In genomic region chr6:27684264-27685211, GRCh38 we compare ENCODE assay signal across 8 cellular contexts.
DNase-seq lines count a peak whose midpoint lies in the region; ATAC-seq and TF ChIP-seq lines count a peak whose summit lies in the region.

No MANE protein-coding gene starts in this region.

- peaks cover 42% of the 10 kb centered on the region for H3K4me1 Mint-ChIP-seq in CD4-positive, alpha-beta T cell (ENCODE audit: low read depth)
- peaks cover 34% of the 10 kb centered on the region for H3K4me1 Mint-ChIP-seq in stimulated activated naive CD8-positive, alpha-beta T cell treated with anti-CD3 and anti-CD28 coated beads, Interleukin-15, Interleukin-2, amounts not matched to agents 100 ng/mL and 50 ng/mL, for 24 hours (ENCODE audit: low read depth)

- H3K4me3 Mint-ChIP-seq in CD4-positive, alpha-beta T cell, result peak overlapping the region; percentile 89
- H3K4me3 Mint-ChIP-seq in stimulated activated naive CD8-positive, alpha-beta T cell treated with anti-CD3 and anti-CD28 coated beads, Interleukin-15, Interleukin-2, amounts not matched to agents 100 ng/mL and 50 ng/mL, for 24 hours, result peak overlapping the region; percentile 56

- H3K9me3 ChIP-seq in CD4-positive, alpha-beta T cell (ENCODE audit: control insufficient read depth, low read length), result peaks cover 17% of the 10 kb centered on the region
- no peaks in the 10 kb centered on the region for H3K9me3 ChIP-seq in OCI-LY3 (ENCODE audit: insufficient read depth, low read length)

- peak overlapping the region; percentile 54 for H3K4me3 ChIP-seq in OCI-LY3 (ENCODE audit: low read length)

- ATAC-seq in CD4-positive, alpha-beta T cell (ENCODE audit: poor library complexity), result no peak
- ATAC-seq in HG03354 (IDR thresholded peaks at IDR 0.05; ENCODE audit: poor library complexity, severe bottlenecking, unreplicated experiment), result peak; percentile 33
- ATAC-seq in HG03460 (IDR thresholded peaks at IDR 0.05; ENCODE audit: unreplicated experiment), result no peak

- CTCF ChIA-PET in CD4-positive, alpha-beta T cell (lab: Charles Lee), result interaction anchor here (1.3 kb wide), 1 partner anchor 23 kb away, joined by 3 read pairs; no protein-coding TSS in a partner anchor

- peaks cover 14% of the 10 kb centered on the region for H3K9me3 Mint-ChIP-seq in CD4-positive, alpha-beta T cell
- peaks cover 14% of the 10 kb centered on the region for H3K9me3 Mint-ChIP-seq in stimulated activated naive CD8-positive, alpha-beta T cell treated with anti-CD3 and anti-CD28 coated beads, Interleukin-15, Interleukin-2, amounts not matched to agents 100 ng/mL and 50 ng/mL, for 24 hours

- peak in 7 of 10 experiments; percentile 19 to 64 (median 34) for DNase-seq in CD4-positive, alpha-beta T cell
- DNase-seq in activated T-cell treated with anti-CD3 and anti-CD28 coated beads for 4 hours (peak; percentile 35), hepatic stellate cell (ENCODE audit: low spot score) (peak; percentile 42)
- DNase-seq in NK-92 treated with Interleukin-12 subunit alpha and Interleukin-12 subunit beta, amount 100 ng/mL, for 24 hours (lab: John Stamatoyannopoulos, UW), result no peak

- H3K27me3 ChIP-seq in CD4-positive, alpha-beta T cell (ENCODE audit: control insufficient read depth, insufficient read depth, low read length), result peaks cover 33% of the 10 kb centered on the region
- no peaks in the 10 kb centered on the region for H3K27me3 ChIP-seq in OCI-LY3 (ENCODE audit: low read depth, low read length)

- POLR2A ChIA-PET in CD4-positive, alpha-beta T cell (lab: Charles Lee), result interaction anchor here (0.7 to 1.6 kb wide), 3 partner anchors 206 to 379 kb away, joined by 3 to 6 read pairs (median 3); partner anchors contain the start of gene ZNF184

- no peak for TF ChIP-seq CTCF in CD4-positive, alpha-beta T cell (IDR thresholded peaks at IDR 0.05)
- TF ChIP-seq CTCF in OCI-LY3 (IDR thresholded peaks at IDR 0.05; ENCODE audit: low read depth, low read length), result no peak

- H3K36me3 ChIP-seq in OCI-LY3 (replicated peaks; ENCODE audit: low read depth, low read length), result no peaks in the 10 kb centered on the region

- H3K4me2 ChIP-seq in OCI-LY3 (ENCODE audit: low read length), result peak overlapping the region; percentile 42

- H3K4me1 ChIP-seq in OCI-LY3 (ENCODE audit: low read length), result no peaks in the 10 kb centered on the region

- no peaks in the 10 kb centered on the region for H3K79me2 ChIP-seq in OCI-LY3 (ENCODE audit: low read length)

- no peak overlapping the region for H2AFZ ChIP-seq in OCI-LY3 (ENCODE audit: low read depth, low read length)

- intact Hi-C loops in CD4-positive, alpha-beta T cell (cut with DNase I, micrococcal nuclease), result loop anchor here (5.0 to 10.0 kb wide), 5 partner anchors 167 to 1040 kb away; partner anchors contain the start of genes POM121L2 (in 1 of the 2) and ZNF184 (in 1 of the 2)

- H3K27ac ChIP-seq in CD4-positive, alpha-beta T cell (ENCODE audit: low read depth, low read length), result no peak overlapping the region
- no peak overlapping the region for H3K27ac ChIP-seq in OCI-LY3 (ENCODE audit: low read length)

- H3K36me3 Mint-ChIP-seq in CD4-positive, alpha-beta T cell (ENCODE audit: low read depth), result peaks cover 41% of the 10 kb centered on the region
- peaks cover 12% of the 10 kb centered on the region for H3K36me3 Mint-ChIP-seq in stimulated activated naive CD8-positive, alpha-beta T cell treated with anti-CD3 and anti-CD28 coated beads, Interleukin-15, Interleukin-2, amounts not matched to agents 100 ng/mL and 50 ng/mL, for 24 hours (ENCODE audit: low read depth)

- H3K27me3 Mint-ChIP-seq in CD4-positive, alpha-beta T cell, result peaks cover 69% of the 10 kb centered on the region
- H3K27me3 Mint-ChIP-seq in stimulated activated naive CD8-positive, alpha-beta T cell treated with anti-CD3 and anti-CD28 coated beads, Interleukin-15, Interleukin-2, amounts not matched to agents 100 ng/mL and 50 ng/mL, for 24 hours, result peaks cover 46% of the 10 kb centered on the region

- H3K27ac Mint-ChIP-seq in CD4-positive, alpha-beta T cell, result peak overlapping the region; percentile 93
- H3K27ac Mint-ChIP-seq in stimulated activated naive CD8-positive, alpha-beta T cell treated with anti-CD3 and anti-CD28 coated beads, Interleukin-15, Interleukin-2, amounts not matched to agents 100 ng/mL and 50 ng/mL, for 24 hours, result peak overlapping the region; percentile 74

- H3K9ac ChIP-seq in OCI-LY3 (ENCODE audit: low read length), result 0 out of 2 replicates have a peak overlapping the region, but pooled peaks have one; percentile 5

- H4K20me1 ChIP-seq in OCI-LY3 (ENCODE audit: insufficient read depth, low read length), result no peaks in the 10 kb centered on the region
